9 cellular contexts compared by ENCODE assay signal in the genomic region with DNA sequence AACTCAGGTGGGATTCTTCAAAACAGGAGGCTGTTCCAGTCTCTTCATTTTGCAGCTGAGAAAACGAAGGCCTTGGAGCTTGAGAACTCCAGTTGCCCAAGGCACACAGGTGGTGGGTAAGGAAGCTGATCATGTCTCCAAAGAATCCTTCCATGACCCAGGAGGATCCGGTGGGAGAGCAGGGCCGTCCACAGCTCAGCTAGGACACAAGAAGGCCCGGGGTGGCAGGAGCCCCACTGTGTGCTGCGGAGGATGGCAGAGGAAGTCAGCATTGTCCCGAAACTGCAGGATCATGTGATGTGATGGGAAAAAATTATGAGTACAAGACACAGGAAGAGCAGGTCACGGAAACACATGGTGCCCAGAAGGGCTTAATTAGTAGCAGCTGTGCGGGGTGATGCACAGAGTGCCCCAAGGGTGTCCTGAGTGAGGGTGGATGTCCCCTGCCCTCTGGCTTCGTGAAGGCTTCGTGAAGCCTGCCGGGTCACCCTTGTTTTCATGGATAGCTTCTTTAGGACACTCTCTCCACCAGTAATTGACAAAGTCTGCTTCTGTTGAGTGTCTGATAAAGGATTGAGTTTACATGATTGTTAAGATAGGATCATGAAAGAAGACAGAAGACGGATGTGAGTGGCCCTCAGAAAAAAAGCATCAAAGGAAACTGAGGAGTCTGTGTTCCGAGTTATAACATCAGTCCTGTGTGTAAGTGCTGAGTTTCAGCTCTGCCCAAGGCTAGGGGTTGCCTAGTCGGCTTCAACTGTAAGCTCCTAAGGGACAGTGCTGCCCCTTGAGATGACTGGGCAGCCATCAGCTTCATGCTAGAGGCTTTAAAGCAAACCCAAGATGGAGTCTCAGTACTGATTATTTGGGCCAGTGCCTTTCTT. TPM values are rescaled to one million over a fixed set of nuclear protein-coding genes. Genes with fewer than 3 reads are reported as not detected.
DNase-seq lines count a peak whose midpoint lies in the region; ATAC-seq and TF ChIP-seq lines count a peak whose summit lies in the region.
"Had no signal": no experiment of that assay in that cellular context is flagged by ENCODE, and none has a peak within 500 bp of the region (broad histone marks: within the 10 kb centered on the region; RNA-seq: fewer than 3 reads in every experiment).

No MANE protein-coding gene starts in this region.

- intact Hi-C loops in HCT116 (cut with micrococcal nuclease): loop anchor here (2.0 to 10.0 kb wide), 2 partner anchors 240 to 758 kb away; no protein-coding TSS in a partner anchor

- no peaks in the 10 kb centered on the region for H3K9me2 ChIP-seq in HCT116 (ENCODE audit: insufficient read depth)

- POLR2A ChIA-PET in HCT116 (lab: Charles Lee): no interaction called here

- no peaks in the 10 kb centered on the region for H3K79me2 ChIP-seq in HCT116 (ENCODE audit: insufficient read depth, low read length)

- H3K27ac ChIP-seq in HCT116 (ENCODE audit: low read depth, low read length) (no peak overlapping the region), brain microvascular endothelial cell (peak overlapping the region; percentile 40)
- no peak overlapping the region for H3K27ac ChIP-seq in effector memory CD4-positive, alpha-beta T cell (ENCODE audit: insufficient read depth, low read length, poor library complexity, severe bottlenecking)

- RAD21 ChIA-PET in HCT116 (lab: Charles Lee; ENCODE audit: low non-redundant PET in 1 of 2, low total read pairs in 2 of 2, uncharacterized antibody in 2 of 2, unreplicated experiment in 2 of 2): interaction anchor here in 1 of 2 experiments (0.7 kb wide), 1 partner anchor 401 kb away, joined by 3 read pairs; no protein-coding TSS in a partner anchor

- peaks cover 7 to 11% of the 10 kb centered on the region in 2 experiments; a peak in 2 of 4 replicates for H3K4me1 ChIP-seq in HCT116 (ENCODE audit: control insufficient read depth in 1 of 2, insufficient read depth in 2 of 2, low read length in 2 of 2)
- H3K4me1 ChIP-seq in effector memory CD4-positive, alpha-beta T cell (ENCODE audit: control insufficient read depth, insufficient read depth, low read length, poor library complexity, severe bottlenecking): no peaks in the 10 kb centered on the region

- H3K4me3 ChIP-seq in HCT116 (replicated peaks in 1 of 2; ENCODE audit: low read depth in 1 of 2, low read length in 2 of 2): no peak overlapping the region
- H3K4me3 ChIP-seq in brain microvascular endothelial cell (ENCODE audit: low read depth, low read length): peak overlapping the region; percentile 10
- H3K4me3 ChIP-seq in effector memory CD4-positive, alpha-beta T cell (ENCODE audit: insufficient read depth, low read depth, low read length, poor library complexity, severe bottlenecking): no peak overlapping the region

- TF ChIP-seq CTCF in HCT116 (IDR thresholded peaks at IDR 0.05 in 2 of 3, conservative IDR thresholded peaks at IDR 0.05 in 1 of 3; ENCODE audit: borderline replicate concordance in 1 of 3, insufficient read depth in 1 of 3, low read depth in 2 of 3, low read length in 2 of 3): no peak
- TF ChIP-seq CTCF in brain microvascular endothelial cell (IDR thresholded peaks at IDR 0.05; ENCODE audit: low read depth, low read length, missing control alignments): no peak

- no peak overlapping the region for H3K4me2 ChIP-seq in HCT116 (ENCODE audit: low read length)

- H3K36me3 ChIP-seq in HCT116 (ENCODE audit: control insufficient read depth in 1 of 2, insufficient read depth in 2 of 2, low read length in 2 of 2) (no peaks in the 10 kb centered on the region), brain microvascular endothelial cell (replicated peaks) (no peaks in the 10 kb centered on the region)
- no peaks in the 10 kb centered on the region for H3K36me3 ChIP-seq in effector memory CD4-positive, alpha-beta T cell (ENCODE audit: control insufficient read depth, insufficient read depth, low read length)

- H3K27me3 ChIP-seq in HCT116 (ENCODE audit: insufficient read depth, low read length): peaks cover 7% of the 10 kb centered on the region
- H3K27me3 ChIP-seq in brain microvascular endothelial cell (replicated peaks): no peaks in the 10 kb centered on the region
- no peaks in the 10 kb centered on the region for H3K27me3 ChIP-seq in effector memory CD4-positive, alpha-beta T cell (replicated peaks; ENCODE audit: control insufficient read depth, insufficient read depth, low read length, poor library complexity, severe bottlenecking)

- BruUV-seq in HCT116 (replicated peaks; lab: Mats Ljungman, UMichigan): no TSS peak

- no peaks in the 10 kb centered on the region for H3K9me3 ChIP-seq in HCT116 (ENCODE audit: control insufficient read depth in 1 of 2, insufficient read depth in 1 of 2, low read depth in 1 of 2, low read length in 2 of 2)
- no peaks in the 10 kb centered on the region for H3K9me3 ChIP-seq in effector memory CD4-positive, alpha-beta T cell (ENCODE audit: control insufficient read depth, low read length)

- H4K20me1 ChIP-seq in HCT116 (ENCODE audit: insufficient read depth): no peaks in the 10 kb centered on the region

- in situ Hi-C loops in brain microvascular endothelial cell (cut with HindIII; ENCODE audit: low pct_ligation_motif_present, low sequenced_read_pairs): no loop called here

- ATAC-seq in HCT116 (no peak), GM21526 (IDR thresholded peaks at IDR 0.05; ENCODE audit: low FRiP score, unreplicated experiment) (no peak), HG03039 (IDR thresholded peaks at IDR 0.05; ENCODE audit: unreplicated experiment) (no peak)

- no peak for TF ChIP-seq POLR2A in HCT116 (IDR thresholded peaks at IDR 0.05; ENCODE audit: borderline replicate concordance, extremely low read depth, insufficient read depth, insufficient read length)

- DNase-seq in A172 (ENCODE audit: low spot score) (peak; percentile 15), HCT116 (ENCODE audit: low read depth, low spot score) (no peak), brain microvascular endothelial cell (no peak), myocyte (ENCODE audit: low read depth) (peak; percentile 33)
- DNase-seq in effector memory CD4-positive, alpha-beta T cell: no peak
- no peak for DNase-seq in stimulated activated CD4-positive, alpha-beta T cell treated with anti-CD3 and anti-CD28 coated beads, Interleukin-15, amount 100 ng/mL, for 24 hours
- DNase-seq: SIG-M5 had no signal

- CTCF ChIA-PET in HCT116 (lab: Charles Lee): interaction anchor here (0.7 to 1.4 kb wide), 5 partner anchors 240 to 432 kb away, joined by 3 to 12 read pairs (median 5); partner anchors contain the start of gene MIPEP

- H3K9ac ChIP-seq in HCT116 (ENCODE audit: low read length): no peak overlapping the region

- H2AFZ ChIP-seq in HCT116 (ENCODE audit: low read depth, low read length, poor library complexity, severe bottlenecking): peak overlapping the region; percentile 62

- no peak for TF ChIP-seq RAD21 in HCT116 (IDR thresholded peaks at IDR 0.05; ENCODE audit: low read depth)

TF ChIP-seq in HCT116, 20 proteins besides CTCF, POLR2A, EP300 and RAD21 (continues in another document):
- TF ChIP-seq EZH2phosphoT487 (IDR thresholded peaks at IDR 0.05; ENCODE audit: borderline replicate concordance) (no peak), ATF3 (IDR thresholded peaks at IDR 0.05) (no peak), YY1 (IDR thresholded peaks at IDR 0.05; ENCODE audit: extremely low read depth, insufficient replicate concordance, low read depth, low read length) (no peak), EGR1 (IDR thresholded peaks at IDR 0.05; ENCODE audit: low read depth) (no peak), ZFX (IDR thresholded peaks at IDR 0.05) (no peak), EZH2 (IDR thresholded peaks at IDR 0.05) (no peak), JUND (IDR thresholded peaks at IDR 0.05) (no peak), POLR2AphosphoS5 (IDR thresholded peaks at IDR 0.05; ENCODE audit: low read depth, low read length) (no peak), SRF (IDR thresholded peaks at IDR 0.05; ENCODE audit: low read depth) (no peak)
- TF ChIP-seq, protein P1, sequence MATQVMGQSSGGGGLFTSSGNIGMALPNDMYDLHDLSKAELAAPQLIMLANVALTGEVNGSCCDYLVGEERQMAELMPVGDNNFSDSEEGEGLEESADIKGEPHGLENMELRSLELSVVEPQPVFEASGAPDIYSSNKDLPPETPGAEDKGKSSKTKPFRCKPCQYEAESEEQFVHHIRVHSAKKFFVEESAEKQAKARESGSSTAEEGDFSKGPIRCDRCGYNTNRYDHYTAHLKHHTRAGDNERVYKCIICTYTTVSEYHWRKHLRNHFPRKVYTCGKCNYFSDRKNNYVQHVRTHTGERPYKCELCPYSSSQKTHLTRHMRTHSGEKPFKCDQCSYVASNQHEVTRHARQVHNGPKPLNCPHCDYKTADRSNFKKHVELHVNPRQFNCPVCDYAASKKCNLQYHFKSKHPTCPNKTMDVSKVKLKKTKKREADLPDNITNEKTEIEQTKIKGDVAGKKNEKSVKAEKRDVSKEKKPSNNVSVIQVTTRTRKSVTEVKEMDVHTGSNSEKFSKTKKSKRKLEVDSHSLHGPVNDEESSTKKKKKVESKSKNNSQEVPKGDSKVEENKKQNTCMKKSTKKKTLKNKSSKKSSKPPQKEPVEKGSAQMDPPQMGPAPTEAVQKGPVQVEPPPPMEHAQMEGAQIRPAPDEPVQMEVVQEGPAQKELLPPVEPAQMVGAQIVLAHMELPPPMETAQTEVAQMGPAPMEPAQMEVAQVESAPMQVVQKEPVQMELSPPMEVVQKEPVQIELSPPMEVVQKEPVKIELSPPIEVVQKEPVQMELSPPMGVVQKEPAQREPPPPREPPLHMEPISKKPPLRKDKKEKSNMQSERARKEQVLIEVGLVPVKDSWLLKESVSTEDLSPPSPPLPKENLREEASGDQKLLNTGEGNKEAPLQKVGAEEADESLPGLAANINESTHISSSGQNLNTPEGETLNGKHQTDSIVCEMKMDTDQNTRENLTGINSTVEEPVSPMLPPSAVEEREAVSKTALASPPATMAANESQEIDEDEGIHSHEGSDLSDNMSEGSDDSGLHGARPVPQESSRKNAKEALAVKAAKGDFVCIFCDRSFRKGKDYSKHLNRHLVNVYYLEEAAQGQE (IDR thresholded peaks at IDR 0.05; ENCODE audit: low read depth): no peak

RNA-seq across cellular contexts. Expression of gene SACS, which starts 33.8 kb away (rescaled TPM):
- 36.2 and 49.7 TPM in 2 replicates for total RNA-seq in A172 (2014; rRNA removed; shearing (Covaris generic))
- 33.4 TPM for total RNA-seq in HCT116 (2021; ENCODE audit: unreplicated experiment)
- polyA plus RNA-seq in HCT116 (2012): 6.8 and 7.0 TPM in 2 replicates
- 130 and 143 TPM in 2 replicates for total RNA-seq in myocyte
- polyA plus RNA-seq in myocyte (2012): 9.0 TPM

Comparison
In these comparisons a context has a peak if more than half of its experiments do, and no peak if none do; other contexts are left out.
1. DNase-seq: peak in A172 (single experiment) and myocyte (single experiment); none in HCT116 (single experiment), brain microvascular endothelial cell (single experiment), effector memory CD4-positive, alpha-beta T cell (0 of 3) and stimulated activated CD4-positive, alpha-beta T cell treated with anti-CD3 and anti-CD28 coated beads, Interleukin-15, amount 100 ng/mL, for 24 hours (single experiment).